14 cellular contexts compared by ENCODE assay signal in the genomic region with DNA sequence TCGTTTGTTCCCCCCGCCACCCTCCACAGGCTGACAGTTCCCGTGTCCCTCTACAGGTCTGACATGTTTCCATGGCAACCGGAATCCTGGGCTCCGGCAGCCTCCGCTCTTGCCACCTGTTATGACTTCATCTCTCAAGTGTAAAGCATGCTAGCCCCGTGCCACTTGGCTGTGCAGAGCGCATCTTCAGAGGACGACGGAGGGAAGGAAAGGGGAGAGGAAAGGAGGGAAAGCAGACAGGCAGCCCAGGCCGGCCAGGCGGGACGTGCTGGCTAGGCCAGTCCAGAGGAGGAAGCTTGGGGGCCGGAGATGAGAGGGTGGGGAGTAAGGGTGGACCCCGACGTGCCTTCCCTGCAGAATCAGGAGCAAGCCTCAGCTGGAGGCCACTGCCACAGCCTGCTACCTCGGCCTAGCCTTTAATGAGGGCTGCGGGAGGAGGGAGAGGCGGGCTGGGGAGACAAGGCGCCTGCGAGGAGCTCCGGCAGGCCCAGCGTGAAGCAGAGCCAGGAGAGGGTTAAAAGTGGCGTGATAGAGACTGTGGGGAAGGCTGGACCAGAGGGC.
DNase-seq lines count a peak whose midpoint lies in the region; ATAC-seq, FAIRE-seq and TF ChIP-seq lines count a peak whose summit lies in the region.
"Had no signal": no experiment of that assay in that cellular context is flagged by ENCODE, and none has a peak within 500 bp of the region (broad histone marks: within the 10 kb centered on the region; RNA-seq: fewer than 3 reads in every experiment).

No MANE protein-coding gene starts in this region.

- no peak overlapping the region for H3K4me3 ChIP-seq in mesenchymal stem cell (ENCODE audit: insufficient read depth in 1 of 2, low read depth in 1 of 2, low read length in 2 of 2)
- H3K4me3 ChIP-seq in kidney (ENCODE audit: low read length in 2 of 2), result no peak overlapping the region

- H2BK120ac ChIP-seq in mesenchymal stem cell (ENCODE audit: low read depth, low read length), result no peak overlapping the region

- ATAC-seq in HG03469 (IDR thresholded peaks at IDR 0.05; ENCODE audit: unreplicated experiment) (no peak), GM21423 (IDR thresholded peaks at IDR 0.05; ENCODE audit: unreplicated experiment) (no peak)

- H3K9ac ChIP-seq in mesenchymal stem cell (ENCODE audit: low read length), result no peak overlapping the region
- no peak overlapping the region for H3K9ac ChIP-seq in kidney (ENCODE audit: low read length in 2 of 2)

- FAIRE-seq in kidney (lab: Jason Lieb, UNC), result no peak

- H3K36me3 Mint-ChIP-seq in activated T-helper 2 cell treated with anti-CD3 and anti-CD28 coated beads, Interferon-gamma antibody, Interleukin-2, Interleukin-4, amounts not matched to agents 10 μg/mL and 5 μg/mL and 100 μg/mL, durations not matched to agents 14 hours and 24 hours and 36 hours (ENCODE audit: low read depth), result no peaks in the 10 kb centered on the region
- H3K36me3 Mint-ChIP-seq: CD14-positive monocyte had no signal

- DNase-seq in COR-L47 (lab: John Stamatoyannopoulos, UW), result peak; percentile 72
- DNase-seq in NCI-H1105 (lab: John Stamatoyannopoulos, UW), result peak; percentile 83
- DNase-seq in astrocyte of the hippocampus (ENCODE audit: low read depth, low spot score), result peak; percentile 44
- no peak for DNase-seq in mesenchymal stem cell
- DNase-seq in activated T-helper 2 cell treated with anti-CD3 and anti-CD28 coated beads, Interferon-gamma antibody, Interleukin-2, Interleukin-4, amounts not matched to agents 10 μg/mL and 5 μg/mL and 100 μg/mL, durations not matched to agents 14 hours and 24 hours and 36 hours (ENCODE audit: low spot score), result no peak
- DNase-seq in kidney, result no peak
- DNase-seq: activated CD4-positive, CD25-positive, alpha-beta regulatory T cell; activated T-cell treated with anti-CD3 and anti-CD28 coated beads for 4 hours; immature natural killer cell; stimulated activated CD4-positive, alpha-beta T cell treated with anti-CD3 and anti-CD28 coated beads, Interleukin-4, amount 100 ng/mL, for 4 hours; stimulated activated naive CD4-positive, alpha-beta T cell had no signal

- H3K9me3 Mint-ChIP-seq in activated T-helper 2 cell treated with anti-CD3 and anti-CD28 coated beads, Interferon-gamma antibody, Interleukin-2, Interleukin-4, amounts not matched to agents 10 μg/mL and 5 μg/mL and 100 μg/mL, durations not matched to agents 14 hours and 24 hours and 36 hours, result no peaks in the 10 kb centered on the region
- H3K9me3 Mint-ChIP-seq: immature natural killer cell had no signal

- H3K27ac ChIP-seq in mesenchymal stem cell (ENCODE audit: low read length, poor library complexity, severe bottlenecking), result no peak overlapping the region
- no peak overlapping the region for H3K27ac ChIP-seq in kidney (ENCODE audit: low read depth in 2 of 2, low read length in 2 of 2)

- no peak overlapping the region for H2BK5ac ChIP-seq in mesenchymal stem cell (ENCODE audit: low read depth, low read length, poor library complexity, severe bottlenecking)

- H2AFZ ChIP-seq in mesenchymal stem cell (ENCODE audit: low read depth, low read length), result no peak overlapping the region

- H3K9me3 ChIP-seq in mesenchymal stem cell (ENCODE audit: control insufficient read depth, low read length), result no peaks in the 10 kb centered on the region
- H3K9me3 ChIP-seq in kidney (ENCODE audit: control insufficient read depth in 1 of 2, low read length in 2 of 2), result no peaks in the 10 kb centered on the region

- no peaks in the 10 kb centered on the region for H3K27me3 ChIP-seq in mesenchymal stem cell (ENCODE audit: control insufficient read depth in 1 of 2, insufficient read depth in 1 of 2, low read length in 2 of 2)

- H3K36me3 ChIP-seq in mesenchymal stem cell (ENCODE audit: control insufficient read depth in 1 of 2, insufficient read depth in 2 of 2, low read depth in 1 of 2, low read length in 2 of 2) (peaks cover 3 to 24% of the 10 kb centered on the region in 2 experiments), kidney (ENCODE audit: control insufficient read depth in 1 of 2, insufficient read depth in 2 of 2, low read length in 2 of 2) (no peaks in the 10 kb centered on the region)

- H2AK5ac ChIP-seq in mesenchymal stem cell (ENCODE audit: low read length, severe bottlenecking), result no peak overlapping the region

- H3K4me2 ChIP-seq in mesenchymal stem cell (ENCODE audit: low read length, poor library complexity, severe bottlenecking), result no peak overlapping the region

- H3K14ac ChIP-seq in mesenchymal stem cell (ENCODE audit: low read length in 2 of 2), result peak overlapping the region in 1 of 2 experiments; percentile 26

- H4K8ac ChIP-seq in mesenchymal stem cell (ENCODE audit: low read length), result no peak overlapping the region

- H3K27ac Mint-ChIP-seq in activated T-helper 2 cell treated with anti-CD3 and anti-CD28 coated beads, Interferon-gamma antibody, Interleukin-2, Interleukin-4, amounts not matched to agents 10 μg/mL and 5 μg/mL and 100 μg/mL, durations not matched to agents 14 hours and 24 hours and 36 hours, result no peak overlapping the region
- H3K27ac Mint-ChIP-seq: immature natural killer cell had no signal

- H3K4me3 Mint-ChIP-seq in activated T-helper 2 cell treated with anti-CD3 and anti-CD28 coated beads, Interferon-gamma antibody, Interleukin-2, Interleukin-4, amounts not matched to agents 10 μg/mL and 5 μg/mL and 100 μg/mL, durations not matched to agents 14 hours and 24 hours and 36 hours (ENCODE audit: low read depth), result no peak overlapping the region
- H3K4me3 Mint-ChIP-seq: CD14-positive monocyte, immature natural killer cell had no signal

- TF ChIP-seq CTCF in kidney (IDR thresholded peaks at IDR 0.05; ENCODE audit: borderline replicate concordance, extremely low read depth, insufficient read depth), result no peak

- intact Hi-C loops in activated T-helper 2 cell treated with anti-CD3 and anti-CD28 coated beads, Interferon-gamma antibody, Interleukin-2, Interleukin-4, amounts not matched to agents 10 μg/mL and 5 μg/mL and 100 μg/mL, durations not matched to agents 14 hours and 24 hours and 36 hours (cut with micrococcal nuclease), result no loop called here
- intact Hi-C loops in kidney (cut with DNase I), result no loop called here

- 79% methylated on average over 19 of the region's 24 CpGs for WGBS in mesenchymal stem cell

- H3K23ac ChIP-seq in mesenchymal stem cell (ENCODE audit: low read length in 2 of 2), result no peak overlapping the region

- H4K91ac ChIP-seq in mesenchymal stem cell (ENCODE audit: low read length), result peak overlapping the region; percentile 6

- peak overlapping the region; percentile 15 for H2BK15ac ChIP-seq in mesenchymal stem cell (ENCODE audit: low read depth, poor library complexity, severe bottlenecking)

- H3K4me1 Mint-ChIP-seq in activated T-helper 2 cell treated with anti-CD3 and anti-CD28 coated beads, Interferon-gamma antibody, Interleukin-2, Interleukin-4, amounts not matched to agents 10 μg/mL and 5 μg/mL and 100 μg/mL, durations not matched to agents 14 hours and 24 hours and 36 hours (ENCODE audit: low read depth), result no peaks in the 10 kb centered on the region
- H3K4me1 Mint-ChIP-seq: immature natural killer cell had no signal

- H3K4ac ChIP-seq in mesenchymal stem cell (ENCODE audit: low read depth in 1 of 2, low read length in 2 of 2), result peak overlapping the region in 1 of 2 experiments; percentile 24

- H3K18ac ChIP-seq in mesenchymal stem cell (ENCODE audit: low read depth in 1 of 2, low read length in 2 of 2), result no peak overlapping the region

- H3K27me3 Mint-ChIP-seq in activated T-helper 2 cell treated with anti-CD3 and anti-CD28 coated beads, Interferon-gamma antibody, Interleukin-2, Interleukin-4, amounts not matched to agents 10 μg/mL and 5 μg/mL and 100 μg/mL, durations not matched to agents 14 hours and 24 hours and 36 hours (ENCODE audit: low read depth), result peaks cover 6% of the 10 kb centered on the region

- H2BK12ac ChIP-seq in mesenchymal stem cell (ENCODE audit: low read length in 2 of 2), result peak overlapping the region in 1 of 2 experiments; percentile 79

- H3K4me1 ChIP-seq in mesenchymal stem cell (ENCODE audit: control insufficient read depth, insufficient read depth, low read depth, low read length) (peaks cover 19% of the 10 kb centered on the region), kidney (ENCODE audit: control insufficient read depth in 1 of 2, insufficient read depth in 1 of 2, low read depth in 1 of 2, low read length in 2 of 2) (no peaks in the 10 kb centered on the region)

- peaks cover 20% of the 10 kb centered on the region for H3K79me1 ChIP-seq in mesenchymal stem cell (replicated peaks; ENCODE audit: low read length, poor library complexity, severe bottlenecking)

Comparison
In these comparisons a context has a peak if more than half of its experiments do, and no peak if none do; other contexts are left out.
1. DNase-seq: peak in COR-L47 (single experiment), NCI-H1105 (single experiment) and astrocyte of the hippocampus (single experiment); none in mesenchymal stem cell (single experiment), activated T-helper 2 cell treated with anti-CD3 and anti-CD28 coated beads, Interferon-gamma antibody, Interleukin-2, Interleukin-4, amounts not matched to agents 10 μg/mL and 5 μg/mL and 100 μg/mL, durations not matched to agents 14 hours and 24 hours and 36 hours (single experiment) and kidney (single experiment).